In genomic region chr18:33022370-33022769, GRCh38 we compare ENCODE assay signal across 20 cellular contexts.
DNase-seq lines count a peak whose midpoint lies in the region; ATAC-seq and TF ChIP-seq lines count a peak whose summit lies in the region.
"Had no signal": no experiment of that assay in that cellular context is flagged by ENCODE, and none has a peak within 500 bp of the region (broad histone marks: within the 10 kb centered on the region; RNA-seq: fewer than 3 reads in every experiment).

No MANE protein-coding gene starts in this region.

- H3K9me2 ChIP-seq in GM23338 (ENCODE audit: insufficient read depth) = no peaks in the 10 kb centered on the region; the same call in 1 of the 2 replicates

- DNase-seq in A673 (ENCODE audit: low spot score) = peak; percentile 4
- peak; percentile 39 for DNase-seq in GM23338 (ENCODE audit: low spot score)
- DNase-seq in NAMALWA (ENCODE audit: low spot score) = peak; percentile 23
- DNase-seq in germinal center (ENCODE audit: low spot score) = peak; percentile 5
- DNase-seq in sciatic nerve (ENCODE audit: low spot score) = no peak
- DNase-seq in NCI-H446 (lab: John Stamatoyannopoulos, UW) = no peak
- no peak for DNase-seq in superior temporal gyrus (ENCODE audit: extremely low spot score)
- DNase-seq: activated CD4-positive, alpha-beta T cell treated with anti-CD3 and anti-CD28 coated beads for 48 hours; activated gamma-delta T cell; amniotic stem cell; caudate nucleus; CD8-positive, alpha-beta memory T cell; EL; hippocampal formation; midbrain; MV-4-11; NCI-H2081 treated with DMSO at 0.1 percent for 48 hours; NCI-H524 had no signal

- POLR2A ChIA-PET in A673 (lab: Charles Lee; ENCODE audit: low non-redundant PET) = interaction anchor here (0.5 kb wide), 1 partner anchor 94 kb away, joined by 3 read pairs; no protein-coding TSS in a partner anchor

- no peaks in the 10 kb centered on the region for H3F3A ChIP-seq in GM23338 (replicated peaks; ENCODE audit: low read depth)

- H2AFZ ChIP-seq in GM23338 = no peak overlapping the region

- H3K36me3 ChIP-seq in A673 (ENCODE audit: insufficient read depth, low read length, poor library complexity, severe bottlenecking) (no peaks in the 10 kb centered on the region), GM23338 (ENCODE audit: insufficient read depth) (no peaks in the 10 kb centered on the region)
- H3K36me3 ChIP-seq: right atrium auricular region had no signal

- H3K4me1 ChIP-seq in A673 (ENCODE audit: insufficient read depth, low read length, poor library complexity, severe bottlenecking) (no peaks in the 10 kb centered on the region), GM23338 (ENCODE audit: insufficient read depth) (no peaks in the 10 kb centered on the region)
- H3K4me1 ChIP-seq: right atrium auricular region had no signal

- H3K4me3 ChIP-seq in A673 (ENCODE audit: low read depth, low read length, poor library complexity, severe bottlenecking) (no peak overlapping the region), GM23338 (no peak overlapping the region)
- H3K4me3 ChIP-seq: right atrium auricular region had no signal

- ATAC-seq in GM23338 (peak; percentile 36; the same call in 1 of the 3 replicates), sciatic nerve (no peak), GM18498 (IDR thresholded peaks at IDR 0.05; ENCODE audit: unreplicated experiment) (no peak)

- H3K27ac ChIP-seq in A673 (ENCODE audit: low read depth, low read length, poor library complexity, severe bottlenecking) = no peak overlapping the region
- H3K27ac ChIP-seq in GM23338 (ENCODE audit: low read depth) = no peak overlapping the region
- H3K27ac ChIP-seq: right atrium auricular region had no signal

- TF ChIP-seq CTCF in A673 (conservative IDR thresholded peaks at IDR 0.05; ENCODE audit: low read depth, low read length) (peak; percentile 27; the same call in 1 of the 2 replicates), GM23338 (conservative IDR thresholded peaks at IDR 0.05; ENCODE audit: low read depth in 2 of 2) (peak in 1 of 2 experiments; percentile 46; a peak in 1 of 4 replicates)

- peaks cover 1% of the 10 kb centered on the region for H3K27me3 Mint-ChIP-seq in GM23338 (ENCODE audit: insufficient read depth, low read depth, poor library complexity)
- H3K27me3 Mint-ChIP-seq: CD8-positive, alpha-beta memory T cell had no signal

- H3K9me3 ChIP-seq in A673 (ENCODE audit: low read depth, low read length, poor library complexity, severe bottlenecking) = no peaks in the 10 kb centered on the region
- H3K9me3 ChIP-seq: right atrium auricular region had no signal

- H3K27me3 ChIP-seq in A673 (replicated peaks; ENCODE audit: insufficient read depth, low read depth, low read length, poor library complexity) (no peaks in the 10 kb centered on the region), GM23338 (ENCODE audit: insufficient read depth) (no peaks in the 10 kb centered on the region)
- H3K27me3 ChIP-seq: right atrium auricular region had no signal

- no peak overlapping the region for H3K27ac Mint-ChIP-seq in GM23338
- H3K27ac Mint-ChIP-seq: CD8-positive, alpha-beta memory T cell had no signal

- intact Hi-C loops in A673 (cut with micrococcal nuclease; ENCODE audit: unreplicated experiment) = no loop called here
- intact Hi-C loops in sciatic nerve (cut with DNase I) = no loop called here

- no peak overlapping the region for H3K4me2 ChIP-seq in GM23338

- no peaks in the 10 kb centered on the region for H3K79me2 ChIP-seq in GM23338 (replicated peaks; ENCODE audit: insufficient read depth)

- no peaks in the 10 kb centered on the region for H4K20me1 ChIP-seq in GM23338 (replicated peaks; ENCODE audit: insufficient read depth)

- H3K9me3 Mint-ChIP-seq in GM23338 = no peaks in the 10 kb centered on the region

- no peaks in the 10 kb centered on the region for H3K36me3 Mint-ChIP-seq in GM23338 (ENCODE audit: low read depth)
- H3K36me3 Mint-ChIP-seq: CD8-positive, alpha-beta memory T cell had no signal

- no peak overlapping the region for H3K4me3 Mint-ChIP-seq in GM23338
- H3K4me3 Mint-ChIP-seq: CD8-positive, alpha-beta memory T cell had no signal

- CTCF ChIA-PET in A673 (lab: Charles Lee) = no interaction called here

- no peaks in the 10 kb centered on the region for H3K4me1 Mint-ChIP-seq in GM23338
- H3K4me1 Mint-ChIP-seq: CD8-positive, alpha-beta memory T cell had no signal

- BruUV-seq in A673 (replicated peaks; lab: Mats Ljungman, UMichigan) = no TSS peak

TF ChIP-seq in GM23338, 12 proteins besides CTCF, POLR2A, EP300 and RAD21:
- no peak for TF ChIP-seq ETS1 (IDR thresholded peaks at IDR 0.05)

Comparison
In these comparisons a context has a peak if more than half of its experiments do, and no peak if none do; other contexts are left out.
1. DNase-seq: peak in A673 (single experiment), GM23338 (single experiment), NAMALWA (single experiment) and germinal center (single experiment); none in sciatic nerve (single experiment), NCI-H446 (0 of 2) and superior temporal gyrus (single experiment).